ENCODE assay signal across 1 cellular context in the genomic region with DNA sequence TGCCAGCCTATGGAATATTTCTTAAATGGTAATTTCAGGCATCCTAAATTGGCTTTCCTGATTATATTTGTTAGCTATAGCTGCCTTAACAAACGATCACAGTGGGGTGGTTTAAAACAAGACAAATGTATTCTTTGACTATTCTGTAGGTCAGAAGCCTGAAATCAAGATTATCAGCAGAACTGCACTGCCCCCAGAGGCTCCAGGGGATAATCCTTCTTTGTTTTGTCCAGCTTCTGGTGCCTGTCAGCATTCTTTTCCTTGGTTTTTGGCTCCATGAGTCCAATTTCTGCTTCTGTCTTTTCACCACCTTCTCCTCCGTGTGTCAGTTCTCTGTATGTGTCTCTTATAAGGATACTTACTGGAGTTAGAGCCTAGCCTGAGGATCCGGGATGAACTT.
TF ChIP-seq lines count a peak whose summit lies in the region.

No MANE protein-coding gene starts in this region.

TF ChIP-seq in liver, 16 proteins besides CTCF, POLR2A, EP300 and RAD21 (continued from another document):
- TF ChIP-seq REST (IDR thresholded peaks at IDR 0.05), result no peak
- TF ChIP-seq TAF1 (conservative IDR thresholded peaks at IDR 0.05), result no peak
- TF ChIP-seq MAX (IDR thresholded peaks at IDR 0.05), result no peak
- TF ChIP-seq JUND (IDR thresholded peaks at IDR 0.05), result no peak
- no peak for TF ChIP-seq ZBTB33 (IDR thresholded peaks at IDR 0.05)
- no peak for TF ChIP-seq RXRA (IDR thresholded peaks at IDR 0.05)
- TF ChIP-seq FOXA2 (IDR thresholded peaks at IDR 0.05), result no peak
- no peak for TF ChIP-seq NR2F2 (IDR thresholded peaks at IDR 0.05)
